ENCODE assay signal across 26 cellular contexts in genomic region chr5:125244531-125244930, GRCh38.
"Had no signal": no experiment of that assay in that cellular context is flagged by ENCODE, and none has a peak within 500 bp of the region (broad histone marks: within the 10 kb centered on the region; RNA-seq: fewer than 3 reads in every experiment).

No MANE protein-coding gene starts in this region.

- H3K4me3 ChIP-seq: hepatocyte, left ventricle myocardium inferior, lung, mucosa of descending colon, pancreas, prostate gland, skin epidermis, suprapubic skin, thoracic aorta, tibial artery, upper lobe of right lung had no signal

- H3K27ac ChIP-seq: hepatocyte, left ventricle myocardium inferior, pancreas, prostate gland, skin epidermis, suprapubic skin, thoracic aorta, tibial artery, upper lobe of right lung had no signal

- H3K4me1 ChIP-seq: pancreas, prostate gland, suprapubic skin, tibial artery, upper lobe of right lung had no signal

- H3K9me3 ChIP-seq: mucosa of descending colon, pancreas, prostate gland, thoracic aorta, tibial artery, upper lobe of right lung had no signal

- H3K27me3 ChIP-seq: hepatocyte, pancreas, suprapubic skin, tibial artery, upper lobe of right lung had no signal

- H2AFZ ChIP-seq: hepatocyte had no signal

- FAIRE-seq: pancreas, urothelium cell line had no signal

- DNase-seq: islet precursor cell; left ventricle myocardium inferior; midbrain; naive thymus-derived CD4-positive, alpha-beta T cell; pancreas; posterior cingulate gyrus; retina; right cardiac atrium; stimulated activated CD4-positive, alpha-beta T cell treated with anti-CD3 and anti-CD28 coated beads, Interleukin-12 subunit alpha, Interleukin-12 subunit beta, amount 100 ng/mL, for 4 hours; stimulated activated CD4-positive, alpha-beta T cell treated with anti-CD3 and anti-CD28 coated beads, Interleukin-15, amount 100 ng/mL, for 24 hours; stimulated activated CD4-positive, alpha-beta T cell treated with anti-CD3 and anti-CD28 coated beads, Interleukin-2, amount 100 ng/mL, for 24 hours; stimulated activated CD4-positive, alpha-beta T cell treated with anti-CD3 and anti-CD28 coated beads, Interleukin-4, amount 100 ng/mL, for 1 hour; stimulated activated naive B cell treated with anti-CD40 and anti-IgM and Interleukin-4, amounts not matched to agents 10 μg/mL and 1 μg/mL and 100 μg/mL, for 72 hours; tibial artery; trophoblast cell; upper lobe of right lung had no signal

- H3K4me2 ChIP-seq: hepatocyte had no signal

- ATAC-seq: mucosa of descending colon; naive thymus-derived CD4-positive, alpha-beta T cell; natural killer cell treated with Interleukin-12 subunit alpha and Interleukin-12 subunit beta and Interleukin-15 and Interleukin-18, amount 100 ng/mL, for 72 hours; pancreas; right cardiac atrium; sciatic nerve; stimulated activated naive B cell treated with anti-CD40 and anti-IgM and Interleukin-4, amounts not matched to agents 10 μg/mL and 1 μg/mL and 100 μg/mL, for 72 hours; upper lobe of right lung had no signal

- H3K36me3 ChIP-seq: left ventricle myocardium inferior, pancreas, prostate gland, suprapubic skin, thoracic aorta, tibial artery, upper lobe of right lung had no signal
